Comparison of ENCODE assay signal across 9 cellular contexts in the genomic region with DNA sequence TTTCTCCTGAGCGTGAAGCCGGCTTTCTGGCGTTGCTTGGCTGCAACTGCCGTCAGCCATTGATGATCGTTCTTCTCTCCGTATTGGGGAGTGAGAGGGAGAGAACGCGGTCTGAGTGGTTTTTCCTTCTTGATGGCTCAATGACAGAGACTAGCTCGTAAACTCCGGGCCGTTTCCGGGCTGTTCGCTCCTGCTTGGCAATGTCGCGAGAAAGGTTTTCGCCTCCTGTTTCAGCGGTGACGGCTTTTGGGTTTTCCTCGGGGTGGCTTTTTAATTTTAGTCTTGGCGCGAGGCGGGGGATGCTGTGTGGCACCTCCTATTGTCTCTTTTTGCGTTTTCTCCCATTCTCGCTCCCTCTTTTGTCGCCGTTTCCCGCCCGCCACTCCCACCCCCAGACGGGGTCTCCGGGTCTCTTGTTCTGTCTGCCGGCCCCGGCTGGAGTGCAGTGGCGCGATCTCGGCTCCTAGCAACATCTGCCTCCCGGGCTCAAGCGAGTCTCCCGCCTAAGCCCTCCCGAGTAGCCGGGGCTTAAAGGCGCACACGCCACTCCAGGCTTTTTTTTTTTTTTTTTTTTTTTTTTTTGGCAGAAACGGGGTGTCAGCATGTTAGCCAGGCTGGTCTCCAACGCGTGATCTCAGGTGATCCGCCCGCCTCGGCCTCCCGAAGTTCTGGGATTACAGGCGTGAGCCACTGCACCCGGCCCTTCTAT. TPM values are rescaled to one million over a fixed set of nuclear protein-coding genes. Genes with fewer than 3 reads are reported as not detected.
DNase-seq lines count a peak whose midpoint lies in the region; ATAC-seq, FAIRE-seq and TF ChIP-seq lines count a peak whose summit lies in the region.
"Not testable (repeated sequence)": the region's sequence is repeated elsewhere in the genome, so short reads cannot be mapped to it uniquely, and the experiment has no call there.
"Had no signal": no experiment of that assay in that cellular context is flagged by ENCODE, and none has a peak within 500 bp of the region (broad histone marks: within the 10 kb centered on the region; RNA-seq: fewer than 3 reads in every experiment).

No MANE protein-coding gene starts in this region.

- intact Hi-C loops in stomach (cut with DNase I; ENCODE audit: low total_unique reads): not testable (repeated sequence)

- ATAC-seq in GM18505 (IDR thresholded peaks at IDR 0.05; ENCODE audit: unreplicated experiment) (peak; percentile 38), GM21390 (IDR thresholded peaks at IDR 0.05; ENCODE audit: unreplicated experiment) (peak; percentile 37), HG02943 (IDR thresholded peaks at IDR 0.05; ENCODE audit: low read depth, unreplicated experiment) (peak; percentile 56)
- peak; percentile 35 for ATAC-seq in effector memory CD8-positive, alpha-beta T cell (replicated peaks)

- peaks cover 13% of the 10 kb centered on the region for H3K36me3 Mint-ChIP-seq in effector memory CD8-positive, alpha-beta T cell (ENCODE audit: insufficient read depth)

- H3K27ac ChIP-seq in stomach: peak overlapping the region in 1 of 5 donors; percentile 73

- not testable (repeated sequence) for H3K27me3 ChIP-seq in stomach

- H3K36me3 ChIP-seq in stomach: not testable (repeated sequence)

- H3K27ac Mint-ChIP-seq in effector memory CD8-positive, alpha-beta T cell: not testable (repeated sequence)

- not testable (repeated sequence) for H3K27me3 Mint-ChIP-seq in effector memory CD8-positive, alpha-beta T cell

- TF ChIP-seq CTCF in stomach (IDR thresholded peaks at IDR 0.05): not testable (repeated sequence)

- not testable (repeated sequence) for H3K9me3 Mint-ChIP-seq in effector memory CD8-positive, alpha-beta T cell

- peak overlapping the region in 1 of 2 donors; percentile 43 for H3K4me3 Mint-ChIP-seq in effector memory CD8-positive, alpha-beta T cell

- not testable (repeated sequence) for H3K4me1 ChIP-seq in stomach

- H3K4me3 ChIP-seq in stomach: not testable (repeated sequence)

- FAIRE-seq in RCC 7860 (lab: Jason Lieb, UNC): peak; percentile 41

- H3K9me3 ChIP-seq in stomach: not testable (repeated sequence)

- TF ChIP-seq POLR2A in GM18505 (IDR thresholded peaks at IDR 0.05; ENCODE audit: borderline replicate concordance, extremely low read depth, insufficient read depth, insufficient read length): peak; percentile 34
- TF ChIP-seq POLR2A in stomach (IDR thresholded peaks at IDR 0.05): not testable (repeated sequence)

- not testable (repeated sequence) for DNase-seq in RCC 7860 (ENCODE audit: low spot score)
- peak; percentile 97 to 98 for DNase-seq in activated T-cell treated with anti-CD3 and anti-CD28 coated beads, Interleukin-2, amount 50 U/mL, for 48 hours
- peak; percentile 23 to 80 (median 33) for DNase-seq in effector memory CD8-positive, alpha-beta T cell
- DNase-seq in mesenteric fat pad (ENCODE audit: low spot score) (peak; percentile 91), stomach (peak; percentile 73)

- H3K4me1 Mint-ChIP-seq in effector memory CD8-positive, alpha-beta T cell (ENCODE audit: low read depth in 2 of 2): not testable (repeated sequence)

- not testable (repeated sequence) for TF ChIP-seq EP300 in stomach (IDR thresholded peaks at IDR 0.05)

- WGBS in stomach, 5 donors: 0 to 1% (median 0%) methylated on average over 15 to 27 of the region's 51 CpGs; no CpG with 5 or more reads in 1 of the 5 donors

RNA-seq across cellular contexts. Expression of a gene that starts 15.4 kb away (rescaled TPM):
- total RNA-seq in mesenteric fat pad (5.9 TPM), stomach (10 to 100 TPM in 1 of 5 donors, 1 to 10 TPM in 3, under 1 TPM in 1; 0.87 to 92.2 (median 2.0) TPM)
- polyA plus RNA-seq in stomach: 1 to 10 TPM; 2.6 to 4.1 (median 3.3) TPM
- total RNA-seq: hepatocyte had no signal

RNA-seq across cellular contexts. Expression of a gene that starts 57.6 kb away (rescaled TPM):
- total RNA-seq in mesenteric fat pad (8.9 TPM), stomach (10 to 100 TPM in 3 of 5 donors, 1 to 10 TPM in 2; 8.8 to 41.1 (median 20.1) TPM)
- polyA plus RNA-seq in stomach: 10 to 100 TPM in 2 of 3 donors, 1 to 10 TPM in 1; 8.2 to 16.4 (median 11.9) TPM
